Comparison of ENCODE assay signal across 8 cellular contexts in the genomic region with DNA sequence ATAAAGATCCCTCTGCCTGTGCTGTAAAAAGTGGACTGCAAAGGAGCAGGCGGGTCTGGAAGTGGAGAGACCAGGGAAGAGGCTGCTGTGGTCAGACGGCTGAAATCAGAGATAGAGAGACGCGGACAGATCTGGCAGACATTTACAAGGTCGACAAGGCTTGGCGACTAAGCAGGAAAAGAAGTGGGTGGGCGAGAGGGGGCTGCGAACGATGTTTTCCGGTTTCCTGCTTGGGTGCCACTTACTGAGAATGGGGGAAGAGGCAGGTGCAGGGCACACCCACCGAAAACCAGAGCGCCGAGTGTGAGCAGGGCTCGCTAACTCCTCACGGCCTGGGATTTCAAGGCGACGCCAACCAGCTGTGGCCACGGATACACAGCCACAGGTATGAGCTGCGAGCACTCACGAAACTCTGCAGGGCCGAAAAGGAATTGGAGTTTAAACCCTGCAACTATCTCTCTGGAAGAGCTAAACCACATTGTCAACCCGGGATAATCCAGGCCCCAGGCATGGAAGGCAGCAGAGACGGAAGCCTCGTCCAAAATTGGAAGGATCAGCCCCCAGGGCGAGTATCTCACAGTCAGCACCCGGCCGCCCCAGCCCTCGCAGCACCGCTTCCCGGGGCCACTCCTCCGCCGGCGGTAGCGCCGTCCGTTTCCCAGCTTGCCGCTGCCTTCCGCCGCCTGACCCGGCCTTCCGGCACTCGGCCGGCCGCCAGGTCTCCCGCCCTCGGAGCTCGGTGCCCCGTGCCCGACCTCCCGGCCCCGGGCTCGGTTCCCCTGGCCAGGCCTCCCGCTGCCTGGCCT. TPM values are rescaled to one million over a fixed set of nuclear protein-coding genes. Genes with fewer than 3 reads are reported as not detected.
DNase-seq lines count a peak whose midpoint lies in the region; ATAC-seq lines count a peak whose summit lies in the region.

No MANE protein-coding gene starts in this region.

- H3K27me3 Mint-ChIP-seq in activated T-helper 1 cell treated with anti-CD3 and anti-CD28 coated beads, Interleukin-12 subunit alpha, Interleukin-12 subunit beta, Interleukin-2, Interleukin-4 antibody, amounts not matched to agents 30 ng/mL and 10 ng/mL and 1 ng/mL, durations not matched to agents 14 hours and 24 hours and 36 hours (ENCODE audit: insufficient read depth): no peaks in the 10 kb centered on the region
- H3K27me3 Mint-ChIP-seq in naive B cell: no peaks in the 10 kb centered on the region

- no peaks in the 10 kb centered on the region for H3K27me3 ChIP-seq in stomach smooth muscle (ENCODE audit: control insufficient read depth in 1 of 2, insufficient read depth in 2 of 2, low read length in 2 of 2)

- H3K4me1 Mint-ChIP-seq in activated T-helper 1 cell treated with anti-CD3 and anti-CD28 coated beads, Interleukin-12 subunit alpha, Interleukin-12 subunit beta, Interleukin-2, Interleukin-4 antibody, amounts not matched to agents 30 ng/mL and 10 ng/mL and 1 ng/mL, durations not matched to agents 14 hours and 24 hours and 36 hours (ENCODE audit: low read depth): peaks cover 66% of the 10 kb centered on the region
- peaks cover 36 to 53% (median 45%) of the 10 kb centered on the region in 3 donors for H3K4me1 Mint-ChIP-seq in naive B cell

- H3K27ac Mint-ChIP-seq in activated T-helper 1 cell treated with anti-CD3 and anti-CD28 coated beads, Interleukin-12 subunit alpha, Interleukin-12 subunit beta, Interleukin-2, Interleukin-4 antibody, amounts not matched to agents 30 ng/mL and 10 ng/mL and 1 ng/mL, durations not matched to agents 14 hours and 24 hours and 36 hours: peak overlapping the region; percentile 91
- H3K27ac Mint-ChIP-seq in naive B cell: peak overlapping the region; percentile 74 to 99 (median 96)

- H3K4me1 ChIP-seq in stomach smooth muscle (ENCODE audit: control insufficient read depth, insufficient read depth, low read length): peaks cover 21% of the 10 kb centered on the region

- peaks cover 47% of the 10 kb centered on the region for H3K36me3 Mint-ChIP-seq in activated T-helper 1 cell treated with anti-CD3 and anti-CD28 coated beads, Interleukin-12 subunit alpha, Interleukin-12 subunit beta, Interleukin-2, Interleukin-4 antibody, amounts not matched to agents 30 ng/mL and 10 ng/mL and 1 ng/mL, durations not matched to agents 14 hours and 24 hours and 36 hours (ENCODE audit: low read depth)
- H3K36me3 Mint-ChIP-seq in naive B cell: no peaks in the 10 kb centered on the region

- peak; percentile 33 for ATAC-seq in HG02759 (IDR thresholded peaks at IDR 0.05; ENCODE audit: unreplicated experiment)
- peak; percentile 7 to 19 for ATAC-seq in naive B cell (ENCODE audit: low read depth in 2 of 2)

- H3K36me3 ChIP-seq in stomach smooth muscle (ENCODE audit: control insufficient read depth in 2 of 2, insufficient read depth in 2 of 2, low read length in 2 of 2): peaks cover 0 to 2% of the 10 kb centered on the region in 2 donors

- H3K9ac ChIP-seq in stomach smooth muscle (ENCODE audit: low read length in 2 of 2): peak overlapping the region; percentile 85 to 86

- intact Hi-C loops in activated T-helper 1 cell treated with anti-CD3 and anti-CD28 coated beads, Interleukin-12 subunit alpha, Interleukin-12 subunit beta, Interleukin-2, Interleukin-4 antibody, amounts not matched to agents 30 ng/mL and 10 ng/mL and 1 ng/mL, durations not matched to agents 14 hours and 24 hours and 36 hours (cut with micrococcal nuclease): loop anchor here (1.0 to 5.0 kb wide), 21 partner anchors 20 to 1144 kb away; partner anchors contain the start of genes ANKRD37, CENPU, ING2 and IRF2

- H3K9me3 Mint-ChIP-seq in activated T-helper 1 cell treated with anti-CD3 and anti-CD28 coated beads, Interleukin-12 subunit alpha, Interleukin-12 subunit beta, Interleukin-2, Interleukin-4 antibody, amounts not matched to agents 30 ng/mL and 10 ng/mL and 1 ng/mL, durations not matched to agents 14 hours and 24 hours and 36 hours: no peaks in the 10 kb centered on the region
- no peaks in the 10 kb centered on the region for H3K9me3 Mint-ChIP-seq in naive B cell

- DNase-seq in NCI-H1105 treated with DMSO at 0.1 percent for 48 hours (lab: John Stamatoyannopoulos, UW): peak; percentile 18
- no peak for DNase-seq in NCI-H1105 (lab: John Stamatoyannopoulos, UW)
- DNase-seq in NCI-H748 treated with DMSO at 0.1 percent for 48 hours (lab: John Stamatoyannopoulos, UW): peak; percentile 28
- DNase-seq in activated T-helper 1 cell treated with anti-CD3 and anti-CD28 coated beads, Interleukin-12 subunit alpha, Interleukin-12 subunit beta, Interleukin-2, Interleukin-4 antibody, amounts not matched to agents 30 ng/mL and 10 ng/mL and 1 ng/mL, durations not matched to agents 14 hours and 24 hours and 36 hours (ENCODE audit: low spot score): peak; percentile 48
- peak; percentile 50 for DNase-seq in fibroblast of gingiva (ENCODE audit: low read depth)
- DNase-seq in naive B cell: peak; percentile 39

- H3K9me3 ChIP-seq in stomach smooth muscle (ENCODE audit: control insufficient read depth in 2 of 2, low read length in 2 of 2): no peaks in the 10 kb centered on the region

- H3K27ac ChIP-seq in stomach smooth muscle (ENCODE audit: low read length): peak overlapping the region; percentile 90

- H3K4me3 Mint-ChIP-seq in activated T-helper 1 cell treated with anti-CD3 and anti-CD28 coated beads, Interleukin-12 subunit alpha, Interleukin-12 subunit beta, Interleukin-2, Interleukin-4 antibody, amounts not matched to agents 30 ng/mL and 10 ng/mL and 1 ng/mL, durations not matched to agents 14 hours and 24 hours and 36 hours: peak overlapping the region; percentile 95
- H3K4me3 Mint-ChIP-seq in naive B cell: peak overlapping the region; percentile 85 to 99 (median 94)

- peak overlapping the region; percentile 86 to 93 for H3K4me3 ChIP-seq in stomach smooth muscle (ENCODE audit: low read length in 2 of 2)

RNA-seq across cellular contexts. Expression of gene CASP3, which starts 0.8 kb away (rescaled TPM):
- 116 and 121 TPM in 2 replicates for total RNA-seq in activated T-helper 1 cell treated with anti-CD3 and anti-CD28 coated beads, Interleukin-12 subunit alpha, Interleukin-12 subunit beta, Interleukin-2, Interleukin-4 antibody, amounts not matched to agents 30 ng/mL and 10 ng/mL and 1 ng/mL, durations not matched to agents 14 hours and 24 hours and 36 hours
- polyA plus RNA-seq in naive B cell (ENCODE audit: low read depth in 6 of 6): 1 to 10 TPM; 3.4 to 5.9 (median 4.3) TPM

RNA-seq across cellular contexts. Expression of gene PRIMPOL, which starts 1.1 kb away (rescaled TPM):
- 16.4 and 19.7 TPM in 2 replicates for total RNA-seq in activated T-helper 1 cell treated with anti-CD3 and anti-CD28 coated beads, Interleukin-12 subunit alpha, Interleukin-12 subunit beta, Interleukin-2, Interleukin-4 antibody, amounts not matched to agents 30 ng/mL and 10 ng/mL and 1 ng/mL, durations not matched to agents 14 hours and 24 hours and 36 hours
- 10 to 100 TPM; 12.4 to 23.9 (median 17.6) TPM for polyA plus RNA-seq in naive B cell (ENCODE audit: low read depth in 6 of 6)
